In genomic region chr12:39378346-39378745, GRCh38 we compare ENCODE assay signal across 1 cellular context.
TF ChIP-seq lines count a peak whose summit lies in the region.

No MANE protein-coding gene starts in this region.

TF ChIP-seq in WTC11, 78 proteins besides CTCF, POLR2A, EP300 and RAD21 (continued from another document):
- TF ChIP-seq IRF1 (CRISPR knock-in tag; IDR thresholded peaks at IDR 0.05), result no peak
- TF ChIP-seq NR2C2 (CRISPR knock-in tag; IDR thresholded peaks at IDR 0.05), result no peak
- no peak for TF ChIP-seq CREB1 (CRISPR knock-in tag; IDR thresholded peaks at IDR 0.05)
- TF ChIP-seq PRRX2 (CRISPR knock-in tag; IDR thresholded peaks at IDR 0.05), result no peak
- TF ChIP-seq ZNF317 (CRISPR knock-in tag; IDR thresholded peaks at IDR 0.05; ENCODE audit: borderline replicate concordance, low read depth), result no peak
